9 cellular contexts compared by ENCODE assay signal in the genomic region with DNA sequence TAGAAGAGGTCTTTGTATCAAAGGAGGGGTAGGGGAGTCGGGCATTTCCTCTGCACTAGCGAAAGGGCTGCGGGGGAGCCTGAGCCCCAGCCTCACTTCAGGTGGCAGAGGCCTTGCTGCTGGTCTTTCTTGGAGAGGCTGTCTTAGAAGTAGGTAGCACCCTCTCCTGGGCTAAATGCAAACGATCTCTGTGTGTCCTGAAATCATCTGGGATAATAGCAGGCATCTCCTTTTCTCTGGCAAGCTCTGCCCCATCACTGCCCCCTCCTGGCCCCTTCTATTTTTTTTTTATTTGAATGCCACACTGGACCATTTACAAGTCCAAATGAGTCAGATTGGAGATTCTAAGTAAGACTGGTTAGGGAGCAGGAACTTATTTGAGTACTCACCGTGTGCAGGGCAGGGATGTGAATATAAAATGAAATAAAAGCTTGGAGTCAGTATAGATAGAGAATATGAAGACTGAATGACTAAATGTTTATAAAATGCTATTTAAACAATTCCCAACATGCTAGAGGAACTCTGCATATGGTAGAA.
DNase-seq lines count a peak whose midpoint lies in the region; ATAC-seq, FAIRE-seq and TF ChIP-seq lines count a peak whose summit lies in the region.
"Had no signal": no experiment of that assay in that cellular context is flagged by ENCODE, and none has a peak within 500 bp of the region (broad histone marks: within the 10 kb centered on the region; RNA-seq: fewer than 3 reads in every experiment).

No MANE protein-coding gene starts in this region.

- TF ChIP-seq POLR2A in A549 (IDR thresholded peaks at IDR 0.05; ENCODE audit: low read length), result no peak

- CTCF ChIA-PET in A549 (lab: Yijun Ruan, JAX), result interaction anchor here (0.6 to 3.7 kb wide), 86 partner anchors 7 to 1233 kb away, joined by 3 to 46 read pairs (median 4); partner anchors contain the start of genes GNPDA1 and SPRY4

- no peak overlapping the region for H3K4me2 ChIP-seq in A549

- no peaks in the 10 kb centered on the region for H3K9me3 Mint-ChIP-seq in immature natural killer cell
- H3K9me3 Mint-ChIP-seq in activated T-helper 2 cell treated with anti-CD3 and anti-CD28 coated beads, Interferon-gamma antibody, Interleukin-2, Interleukin-4, amounts not matched to agents 10 μg/mL and 5 μg/mL and 100 μg/mL, durations not matched to agents 14 hours and 24 hours and 36 hours, result no peaks in the 10 kb centered on the region
- H3K9me3 Mint-ChIP-seq: memory B cell had no signal

- peak; percentile 98 to 99 for TF ChIP-seq RAD21 in A549 (conservative IDR thresholded peaks at IDR 0.05 in 1 of 2, IDR thresholded peaks at IDR 0.05 in 1 of 2)

- no peak for TF ChIP-seq EP300 in A549 (IDR thresholded peaks at IDR 0.05)

- no peak for FAIRE-seq in A549 (lab: Jason Lieb, UNC)

- H3K27ac ChIP-seq in A549, result no peak overlapping the region; a peak in 1 of 6 replicates

- H3K4me3 ChIP-seq in A549 (no peak overlapping the region), GM12864 (ENCODE audit: low read depth, low read length) (no peak overlapping the region)

- intact Hi-C loops in activated T-helper 2 cell treated with anti-CD3 and anti-CD28 coated beads, Interferon-gamma antibody, Interleukin-2, Interleukin-4, amounts not matched to agents 10 μg/mL and 5 μg/mL and 100 μg/mL, durations not matched to agents 14 hours and 24 hours and 36 hours (cut with micrococcal nuclease), result loop anchor here (5.0 to 10.0 kb wide), 2 partner anchors 397 to 554 kb away; no protein-coding TSS in a partner anchor

- POLR2A ChIA-PET in A549 (lab: Yijun Ruan, JAX), result interaction anchor here (0.6 to 1.4 kb wide), 2 partner anchors 192 to 668 kb away, joined by 3 read pairs; no protein-coding TSS in a partner anchor

- no peaks in the 10 kb centered on the region for H3K9me3 ChIP-seq in A549

- no peaks in the 10 kb centered on the region for H3K36me3 Mint-ChIP-seq in immature natural killer cell
- H3K36me3 Mint-ChIP-seq in activated T-helper 2 cell treated with anti-CD3 and anti-CD28 coated beads, Interferon-gamma antibody, Interleukin-2, Interleukin-4, amounts not matched to agents 10 μg/mL and 5 μg/mL and 100 μg/mL, durations not matched to agents 14 hours and 24 hours and 36 hours (ENCODE audit: low read depth), result no peaks in the 10 kb centered on the region
- H3K36me3 Mint-ChIP-seq: memory B cell had no signal

- WGBS in A549 (ENCODE audit: missing lambda C conversion rate), result 15% methylated on average over 4 of the region's 5 CpGs

- no peak overlapping the region for H3K4me3 Mint-ChIP-seq in immature natural killer cell
- no peak overlapping the region for H3K4me3 Mint-ChIP-seq in activated T-helper 2 cell treated with anti-CD3 and anti-CD28 coated beads, Interferon-gamma antibody, Interleukin-2, Interleukin-4, amounts not matched to agents 10 μg/mL and 5 μg/mL and 100 μg/mL, durations not matched to agents 14 hours and 24 hours and 36 hours (ENCODE audit: low read depth)
- H3K4me3 Mint-ChIP-seq: memory B cell had no signal

- TF ChIP-seq CTCF in A549 (IDR thresholded peaks at IDR 0.05) (peak; percentile 98), GM12864 (IDR thresholded peaks at IDR 0.05; ENCODE audit: low read depth, low read length, missing control alignments) (peak; percentile 48)

- H3K27ac Mint-ChIP-seq in immature natural killer cell, result no peak overlapping the region
- H3K27ac Mint-ChIP-seq in activated T-helper 2 cell treated with anti-CD3 and anti-CD28 coated beads, Interferon-gamma antibody, Interleukin-2, Interleukin-4, amounts not matched to agents 10 μg/mL and 5 μg/mL and 100 μg/mL, durations not matched to agents 14 hours and 24 hours and 36 hours, result no peak overlapping the region
- H3K27ac Mint-ChIP-seq: memory B cell had no signal

- peaks cover 3 to 15% (median 7%) of the 10 kb centered on the region in 3 donors for H3K27me3 Mint-ChIP-seq in immature natural killer cell (ENCODE audit: low read depth in 3 of 3)
- peaks cover 44% of the 10 kb centered on the region for H3K27me3 Mint-ChIP-seq in activated T-helper 2 cell treated with anti-CD3 and anti-CD28 coated beads, Interferon-gamma antibody, Interleukin-2, Interleukin-4, amounts not matched to agents 10 μg/mL and 5 μg/mL and 100 μg/mL, durations not matched to agents 14 hours and 24 hours and 36 hours (ENCODE audit: low read depth)

- peaks cover 2% of the 10 kb centered on the region; the same call in 1 of the 3 replicates for H3K4me1 ChIP-seq in A549

- H3K4me1 Mint-ChIP-seq in immature natural killer cell, result no peaks in the 10 kb centered on the region
- no peaks in the 10 kb centered on the region for H3K4me1 Mint-ChIP-seq in activated T-helper 2 cell treated with anti-CD3 and anti-CD28 coated beads, Interferon-gamma antibody, Interleukin-2, Interleukin-4, amounts not matched to agents 10 μg/mL and 5 μg/mL and 100 μg/mL, durations not matched to agents 14 hours and 24 hours and 36 hours (ENCODE audit: low read depth)
- H3K4me1 Mint-ChIP-seq: memory B cell had no signal

- DNase-seq in A549 (ENCODE audit: low read depth in 1 of 2, low spot score in 1 of 2) (peak; percentile 79 to 93), GM12864 (ENCODE audit: low read depth) (no peak), NCI-H1105 (lab: John Stamatoyannopoulos, UW) (peak; percentile 46), SK-MEL-5 (ENCODE audit: low read depth, low spot score) (peak; percentile 94), T47D (ENCODE audit: low read depth in 1 of 2, low spot score in 1 of 2) (peak; percentile 78 to 95), immature natural killer cell (peak; percentile 9 to 32 (median 21))
- peak; percentile 31 for DNase-seq in stimulated activated CD4-positive, alpha-beta T cell treated with anti-CD3 and anti-CD28 coated beads, Interleukin-1b, Interleukin-23, amount 100 ng/mL, for 48 hours
- no peak for DNase-seq in activated T-helper 2 cell treated with anti-CD3 and anti-CD28 coated beads, Interferon-gamma antibody, Interleukin-2, Interleukin-4, amounts not matched to agents 10 μg/mL and 5 μg/mL and 100 μg/mL, durations not matched to agents 14 hours and 24 hours and 36 hours (ENCODE audit: low spot score)

- ATAC-seq in A549, result peak; percentile 98 to 100

- in situ Hi-C loops in SK-MEL-5 (cut with HindIII; ENCODE audit: low pct_unique_long_range_greater_than_20kb, low sequenced_read_pairs), result loop anchor here (10.0 kb wide), 2 partner anchors 84 to 374 kb away; no protein-coding TSS in a partner anchor
- in situ Hi-C loops in T47D (cut with HindIII; ENCODE audit: low pct_unique_long_range_greater_than_20kb, low sequenced_read_pairs), result loop anchor here (25.0 kb wide), 1 partner anchor 387 kb away; no protein-coding TSS in a partner anchor

TF ChIP-seq in A549, 52 proteins besides CTCF, POLR2A, EP300 and RAD21:
- TF ChIP-seq SMC3 (IDR thresholded peaks at IDR 0.05) (peak; percentile 99), RARB (CRISPR knock-in tag; IDR thresholded peaks at IDR 0.05) (no peak), CEBPB (IDR thresholded peaks at IDR 0.05) (no peak), FOSL2 (IDR thresholded peaks at IDR 0.05) (no peak), FOSL2 (CRISPR knock-in tag; IDR thresholded peaks at IDR 0.05) (peak; percentile 24)
TF ChIP-seq in A549: peak in this region for 2.

Comparison
In these comparisons a context has a peak if more than half of its experiments do, and no peak if none do; other contexts are left out.
1. DNase-seq: peak in A549 (2 of 2), NCI-H1105 (single experiment), SK-MEL-5 (single experiment), T47D (2 of 2), immature natural killer cell (3 of 3) and stimulated activated CD4-positive, alpha-beta T cell treated with anti-CD3 and anti-CD28 coated beads, Interleukin-1b, Interleukin-23, amount 100 ng/mL, for 48 hours (single experiment); none in GM12864 (single experiment) and activated T-helper 2 cell treated with anti-CD3 and anti-CD28 coated beads, Interferon-gamma antibody, Interleukin-2, Interleukin-4, amounts not matched to agents 10 μg/mL and 5 μg/mL and 100 μg/mL, durations not matched to agents 14 hours and 24 hours and 36 hours (single experiment).